In the genomic region with DNA sequence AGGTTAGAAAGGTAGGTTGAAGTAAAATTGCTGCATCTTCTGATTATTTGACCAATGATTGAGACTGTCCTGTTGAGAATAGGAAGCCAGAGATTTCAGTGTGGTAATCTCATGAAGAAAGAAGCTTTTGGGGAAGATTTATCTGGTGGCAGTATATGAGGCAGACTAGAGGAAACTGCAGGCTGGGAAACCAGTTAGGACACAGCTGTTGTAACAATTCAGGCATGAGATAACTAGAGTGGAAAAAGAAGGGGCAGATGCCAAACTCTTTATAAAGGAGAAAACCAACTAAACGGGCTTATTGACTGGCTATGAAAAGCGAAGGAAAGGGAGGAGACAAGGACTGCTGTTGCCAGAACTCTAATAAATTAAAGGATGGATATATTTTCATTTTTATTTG, we compare ENCODE assay signal across 13 cellular contexts.
"Had no signal": no experiment of that assay in that cellular context is flagged by ENCODE, and none has a peak within 500 bp of the region (broad histone marks: within the 10 kb centered on the region; RNA-seq: fewer than 3 reads in every experiment).

No MANE protein-coding gene starts in this region.

- H3K4me1 Mint-ChIP-seq: activated CD8-positive, alpha-beta memory T cell treated with anti-CD3 and anti-CD28 coated beads, Interleukin-2, amount 10 ng/mL, durations not matched to agents 7 days and 5 days; activated naive CD4-positive, alpha-beta T cell treated with anti-CD3 and anti-CD28 coated beads, Interleukin-2, amount 50 U/mL, for 24 hours; stimulated activated memory B cell treated with anti-CD40 and anti-IgM and Interleukin-4, amounts not matched to agents 10 μg/mL and 1 μg/mL and 100 μg/mL, for 72 hours had no signal

- ATAC-seq: activated CD4-positive, CD25-positive, alpha-beta regulatory T cell treated with anti-CD3 and anti-CD28 coated beads, Interleukin-2, amount 50 U/mL, for 24 hours; activated CD8-positive, alpha-beta memory T cell treated with anti-CD3 and anti-CD28 coated beads, Interleukin-2, amount 10 ng/mL, durations not matched to agents 7 days and 5 days; pancreas; stimulated activated memory B cell treated with anti-CD40 and anti-IgM and Interleukin-4, amounts not matched to agents 10 μg/mL and 1 μg/mL and 100 μg/mL, for 72 hours had no signal

- H3K4me3 ChIP-seq: pancreas, tibial nerve had no signal

- H3K9me3 Mint-ChIP-seq: activated naive CD4-positive, alpha-beta T cell treated with anti-CD3 and anti-CD28 coated beads, Interleukin-2, amount 50 U/mL, for 24 hours had no signal

- H3K4me1 ChIP-seq: pancreas had no signal

- H3K27me3 ChIP-seq: pancreas, tibial nerve had no signal

- H3K27ac Mint-ChIP-seq: activated CD8-positive, alpha-beta memory T cell treated with anti-CD3 and anti-CD28 coated beads, Interleukin-2, amount 10 ng/mL, durations not matched to agents 7 days and 5 days; activated naive CD4-positive, alpha-beta T cell treated with anti-CD3 and anti-CD28 coated beads, Interleukin-2, amount 50 U/mL, for 24 hours; activated T-cell treated with anti-CD3 and anti-CD28 coated beads, Interleukin-2, amount 50 U/mL, for 24 hours; dendritic cell treated with granulocyte-macrophage colony-stimulating factor and Interleukin-4, amounts not matched to agents 40 ng/mL and 50 ng/mL, for 4 days; endodermal cell; stimulated activated memory B cell treated with anti-CD40 and anti-IgM and Interleukin-4, amounts not matched to agents 10 μg/mL and 1 μg/mL and 100 μg/mL, for 72 hours had no signal

- H3K27ac ChIP-seq: pancreas, tibial nerve had no signal

- H3K9me3 ChIP-seq: pancreas had no signal

- H3K27me3 Mint-ChIP-seq: activated CD8-positive, alpha-beta memory T cell treated with anti-CD3 and anti-CD28 coated beads, Interleukin-2, amount 10 ng/mL, durations not matched to agents 7 days and 5 days; activated naive CD4-positive, alpha-beta T cell treated with anti-CD3 and anti-CD28 coated beads, Interleukin-2, amount 50 U/mL, for 24 hours; activated T-cell treated with anti-CD3 and anti-CD28 coated beads, Interleukin-2, amount 50 U/mL, for 24 hours; dendritic cell treated with granulocyte-macrophage colony-stimulating factor and Interleukin-4, amounts not matched to agents 40 ng/mL and 50 ng/mL, for 4 days; stimulated activated memory B cell treated with anti-CD40 and anti-IgM and Interleukin-4, amounts not matched to agents 10 μg/mL and 1 μg/mL and 100 μg/mL, for 72 hours had no signal

- H3K4me3 Mint-ChIP-seq: activated CD8-positive, alpha-beta memory T cell treated with anti-CD3 and anti-CD28 coated beads, Interleukin-2, amount 10 ng/mL, durations not matched to agents 7 days and 5 days; activated naive CD4-positive, alpha-beta T cell treated with anti-CD3 and anti-CD28 coated beads, Interleukin-2, amount 50 U/mL, for 24 hours; activated T-cell treated with anti-CD3 and anti-CD28 coated beads, Interleukin-2, amount 50 U/mL, for 24 hours; dendritic cell treated with granulocyte-macrophage colony-stimulating factor and Interleukin-4, amounts not matched to agents 40 ng/mL and 50 ng/mL, for 4 days; endodermal cell; stimulated activated memory B cell treated with anti-CD40 and anti-IgM and Interleukin-4, amounts not matched to agents 10 μg/mL and 1 μg/mL and 100 μg/mL, for 72 hours had no signal

- DNase-seq: activated CD8-positive, alpha-beta memory T cell treated with anti-CD3 and anti-CD28 coated beads, Interleukin-2, amount 10 ng/mL, durations not matched to agents 7 days and 5 days; activated effector memory CD4-positive, alpha-beta T cell treated with Interleukin-2 at 50 U/mL for 16 hours; activated T-cell treated with anti-CD3 and anti-CD28 coated beads, Interleukin-2, amount 50 U/mL, for 24 hours; cerebellar nuclear complex; endodermal cell; pancreas; stimulated activated CD4-positive, alpha-beta T cell treated with anti-CD3 and anti-CD28 coated beads, Interleukin-1b, Interleukin-23, amount 100 ng/mL, for 48 hours; T-helper 2 cell had no signal
